ENCODE assay signal across 12 cellular contexts in genomic region chr15:40768492-40769309, GRCh38. TPM values are rescaled to one million over a fixed set of nuclear protein-coding genes. Genes with fewer than 3 reads are reported as not detected.
A peak's percentile ranks its signal among the peaks of the same experiment; 100 is the strongest.
DNase-seq lines count a peak whose midpoint lies in the region; ATAC-seq and TF ChIP-seq lines count a peak whose summit lies in the region.
"Had no signal": no experiment of that assay in that cellular context is flagged by ENCODE, and none has a peak within 500 bp of the region (broad histone marks: within the 10 kb centered on the region; RNA-seq: fewer than 3 reads in every experiment).

No MANE protein-coding gene starts in this region.

- H3K36me3 ChIP-seq in CD4-positive, CD25-positive, alpha-beta regulatory T cell (ENCODE audit: control insufficient read depth, insufficient read depth, low read length) = peaks cover 11% of the 10 kb centered on the region
- peaks cover 0 to 58% of the 10 kb centered on the region in 2 donors for H3K36me3 ChIP-seq in left lung

- no peaks in the 10 kb centered on the region for H3K9me3 ChIP-seq in CD4-positive, CD25-positive, alpha-beta regulatory T cell (ENCODE audit: control insufficient read depth in 2 of 2, low read length in 2 of 2)
- H3K9me3 ChIP-seq in left lung = no peaks in the 10 kb centered on the region
- H3K9me3 ChIP-seq: pancreas, thoracic aorta had no signal

- H3K27me3 Mint-ChIP-seq in CD4-positive, CD25-positive, alpha-beta regulatory T cell = no peaks in the 10 kb centered on the region
- H3K27me3 Mint-ChIP-seq in activated CD8-positive, alpha-beta T cell treated with anti-CD3 and anti-CD28 coated beads for 36 hours = no peaks in the 10 kb centered on the region

- no peak overlapping the region for H3K4me3 ChIP-seq in CD4-positive, CD25-positive, alpha-beta regulatory T cell (ENCODE audit: low read depth, low read length)
- H3K4me3 ChIP-seq in left lung = peak overlapping the region in 1 of 2 donors; percentile 17
- H3K4me3 ChIP-seq: pancreas, SK-N-MC, thoracic aorta had no signal

- TF ChIP-seq CTCF in activated CD8-positive, alpha-beta T cell treated with anti-CD3 and anti-CD28 coated beads for 36 hours (IDR thresholded peaks at IDR 0.05) = no peak
- no peak for TF ChIP-seq CTCF in left lung (IDR thresholded peaks at IDR 0.05)

- CTCF ChIA-PET in activated CD8-positive, alpha-beta T cell treated with anti-CD3 and anti-CD28 coated beads for 36 hours (lab: Charles Lee) = interaction anchor here (1.5 to 2.6 kb wide), 2 partner anchors 14 to 25 kb away, joined by 6 to 20 read pairs; no protein-coding TSS in a partner anchor

- H3K27ac Mint-ChIP-seq in CD4-positive, CD25-positive, alpha-beta regulatory T cell = peak overlapping the region; percentile 66 to 94 (median 92)
- peak overlapping the region; percentile 92 for H3K27ac Mint-ChIP-seq in activated CD8-positive, alpha-beta T cell treated with anti-CD3 and anti-CD28 coated beads for 36 hours

- no peak for ATAC-seq in CD4-positive, CD25-positive, alpha-beta regulatory T cell (ENCODE audit: low read depth in 2 of 2)
- ATAC-seq in GM21390 (IDR thresholded peaks at IDR 0.05; ENCODE audit: unreplicated experiment) (peak; percentile 4), left lung (no peak), GM18520 (IDR thresholded peaks at IDR 0.05; ENCODE audit: unreplicated experiment) (no peak)
- ATAC-seq in activated CD8-positive, alpha-beta T cell treated with anti-CD3 and anti-CD28 coated beads for 36 hours = no peak

- peak in 1 of 3 donors; percentile 36 for DNase-seq in CD4-positive, CD25-positive, alpha-beta regulatory T cell
- DNase-seq in activated CD8-positive, alpha-beta T cell treated with anti-CD3 and anti-CD28 coated beads for 36 hours = no peak
- DNase-seq in left lung = peak in 1 of 2 donors; percentile 79
- DNase-seq in GM19240 (ENCODE audit: insufficient read length, low spot score) = no peak
- DNase-seq in GM19238 (ENCODE audit: insufficient read length, low spot score) = no peak
- no peak for DNase-seq in NCI-H2029 treated with DMSO at 0.1 percent for 48 hours (lab: John Stamatoyannopoulos, UW)
- DNase-seq: endodermal cell had no signal

- no peaks in the 10 kb centered on the region for H3K9me3 Mint-ChIP-seq in CD4-positive, CD25-positive, alpha-beta regulatory T cell
- no peaks in the 10 kb centered on the region for H3K9me3 Mint-ChIP-seq in activated CD8-positive, alpha-beta T cell treated with anti-CD3 and anti-CD28 coated beads for 36 hours
- H3K9me3 Mint-ChIP-seq: endodermal cell had no signal

- peaks cover 42% of the 10 kb centered on the region for H3K4me1 ChIP-seq in CD4-positive, CD25-positive, alpha-beta regulatory T cell (ENCODE audit: control insufficient read depth, insufficient read depth, low read length, poor library complexity, severe bottlenecking)
- H3K4me1 ChIP-seq in left lung = peaks cover 15 to 58% of the 10 kb centered on the region in 2 donors

- peaks cover 7 to 49% (median 19%) of the 10 kb centered on the region in 4 donors for H3K4me1 Mint-ChIP-seq in CD4-positive, CD25-positive, alpha-beta regulatory T cell
- H3K4me1 Mint-ChIP-seq in activated CD8-positive, alpha-beta T cell treated with anti-CD3 and anti-CD28 coated beads for 36 hours (ENCODE audit: low read depth) = peaks cover 52% of the 10 kb centered on the region

- H3K36me3 Mint-ChIP-seq in CD4-positive, CD25-positive, alpha-beta regulatory T cell = no peaks in the 10 kb centered on the region
- peaks cover 9% of the 10 kb centered on the region for H3K36me3 Mint-ChIP-seq in activated CD8-positive, alpha-beta T cell treated with anti-CD3 and anti-CD28 coated beads for 36 hours (ENCODE audit: low read depth)

- POLR2A ChIA-PET in activated CD8-positive, alpha-beta T cell treated with anti-CD3 and anti-CD28 coated beads for 36 hours (lab: Charles Lee) = interaction anchor here (1.5 to 6.8 kb wide), 5 partner anchors 12 to 105 kb away, joined by 3 to 37 read pairs (median 6); partner anchors contain the start of genes DNAJC17, RHOV and ZFYVE19

- peak overlapping the region; percentile 62 to 89 (median 84) for H3K4me3 Mint-ChIP-seq in CD4-positive, CD25-positive, alpha-beta regulatory T cell
- H3K4me3 Mint-ChIP-seq in activated CD8-positive, alpha-beta T cell treated with anti-CD3 and anti-CD28 coated beads for 36 hours = peak overlapping the region; percentile 59
- H3K4me3 Mint-ChIP-seq: endodermal cell had no signal

- H3K27ac ChIP-seq in CD4-positive, CD25-positive, alpha-beta regulatory T cell (ENCODE audit: insufficient read depth, low read length, poor library complexity, severe bottlenecking) = peak overlapping the region; percentile 60
- H3K27ac ChIP-seq in left lung = peak overlapping the region; percentile 39 to 53
- H3K27ac ChIP-seq: SK-N-MC, thoracic aorta had no signal

- intact Hi-C loops in activated CD8-positive, alpha-beta T cell treated with anti-CD3 and anti-CD28 coated beads for 36 hours (cut with micrococcal nuclease) = loop anchor here (5.0 kb wide), 1 partner anchor 39 kb away; the partner anchor contains the start of genes DNAJC17 and ZFYVE19
- intact Hi-C loops in left lung (cut with DNase I) = no loop called here

- H3K27me3 ChIP-seq in CD4-positive, CD25-positive, alpha-beta regulatory T cell (ENCODE audit: control insufficient read depth, insufficient read depth, low read length) = no peaks in the 10 kb centered on the region
- H3K27me3 ChIP-seq in left lung = no peaks in the 10 kb centered on the region
- H3K27me3 ChIP-seq: pancreas had no signal

RNA-seq across cellular contexts. Expression of gene C15orf62, which starts 1.1 kb away (rescaled TPM):
- 1.9 TPM for total RNA-seq in CD4-positive, CD25-positive, alpha-beta regulatory T cell
- under 1 TPM in 3 of 4 donors, not detected in 1; 0.17 to 0.30 (median 0.30) TPM for polyA plus RNA-seq in CD4-positive, CD25-positive, alpha-beta regulatory T cell
- under 1 TPM; 0.61 to 0.63 TPM for total RNA-seq in activated CD8-positive, alpha-beta T cell treated with anti-CD3 and anti-CD28 coated beads for 36 hours
- total RNA-seq in left lung = under 1 TPM; 0.32 to 0.71 TPM

RNA-seq across cellular contexts. Expression of gene GCHFR, which starts 4.8 kb away (rescaled TPM):
- total RNA-seq in CD4-positive, CD25-positive, alpha-beta regulatory T cell = 23.4 TPM
- polyA plus RNA-seq in CD4-positive, CD25-positive, alpha-beta regulatory T cell = 100 to 1,000 TPM; 111 to 163 (median 127) TPM
- 10 to 100 TPM; 44.8 to 46.6 TPM for total RNA-seq in activated CD8-positive, alpha-beta T cell treated with anti-CD3 and anti-CD28 coated beads for 36 hours
- 10 to 100 TPM; 42.1 to 61.5 TPM for total RNA-seq in left lung

RNA-seq across cellular contexts. Expression of gene RMDN3, which starts 13.6 kb away (rescaled TPM):
- total RNA-seq in CD4-positive, CD25-positive, alpha-beta regulatory T cell = 27.7 TPM
- polyA plus RNA-seq in CD4-positive, CD25-positive, alpha-beta regulatory T cell = 10 to 100 TPM; 17.6 to 22.6 (median 21.6) TPM
- 10 to 100 TPM; 20.8 to 21.6 TPM for total RNA-seq in activated CD8-positive, alpha-beta T cell treated with anti-CD3 and anti-CD28 coated beads for 36 hours
- 10 to 100 TPM; 60.4 to 83.1 TPM for total RNA-seq in left lung

RNA-seq across cellular contexts. Expression of gene ZFYVE19, which starts 38.2 kb away (rescaled TPM):
- total RNA-seq in CD4-positive, CD25-positive, alpha-beta regulatory T cell = 24.4 TPM
- 10 to 100 TPM; 14.5 to 17.3 (median 15.7) TPM for polyA plus RNA-seq in CD4-positive, CD25-positive, alpha-beta regulatory T cell
- 10 to 100 TPM; 20.1 to 22.7 TPM for total RNA-seq in activated CD8-positive, alpha-beta T cell treated with anti-CD3 and anti-CD28 coated beads for 36 hours
- 10 to 100 TPM; 23.6 to 26.2 TPM for total RNA-seq in left lung

RNA-seq across cellular contexts. Expression of gene DNAJC17, which starts 38.6 kb away (rescaled TPM):
- total RNA-seq in CD4-positive, CD25-positive, alpha-beta regulatory T cell = 32.6 TPM
- 10 to 100 TPM; 23.7 to 32.7 (median 29.4) TPM for polyA plus RNA-seq in CD4-positive, CD25-positive, alpha-beta regulatory T cell
- 10 to 100 TPM; 35.8 to 35.9 TPM for total RNA-seq in activated CD8-positive, alpha-beta T cell treated with anti-CD3 and anti-CD28 coated beads for 36 hours
- 10 to 100 TPM; 24.3 to 32.6 TPM for total RNA-seq in left lung
